ENCODE assay signal across 1 cellular context in the genomic region with DNA sequence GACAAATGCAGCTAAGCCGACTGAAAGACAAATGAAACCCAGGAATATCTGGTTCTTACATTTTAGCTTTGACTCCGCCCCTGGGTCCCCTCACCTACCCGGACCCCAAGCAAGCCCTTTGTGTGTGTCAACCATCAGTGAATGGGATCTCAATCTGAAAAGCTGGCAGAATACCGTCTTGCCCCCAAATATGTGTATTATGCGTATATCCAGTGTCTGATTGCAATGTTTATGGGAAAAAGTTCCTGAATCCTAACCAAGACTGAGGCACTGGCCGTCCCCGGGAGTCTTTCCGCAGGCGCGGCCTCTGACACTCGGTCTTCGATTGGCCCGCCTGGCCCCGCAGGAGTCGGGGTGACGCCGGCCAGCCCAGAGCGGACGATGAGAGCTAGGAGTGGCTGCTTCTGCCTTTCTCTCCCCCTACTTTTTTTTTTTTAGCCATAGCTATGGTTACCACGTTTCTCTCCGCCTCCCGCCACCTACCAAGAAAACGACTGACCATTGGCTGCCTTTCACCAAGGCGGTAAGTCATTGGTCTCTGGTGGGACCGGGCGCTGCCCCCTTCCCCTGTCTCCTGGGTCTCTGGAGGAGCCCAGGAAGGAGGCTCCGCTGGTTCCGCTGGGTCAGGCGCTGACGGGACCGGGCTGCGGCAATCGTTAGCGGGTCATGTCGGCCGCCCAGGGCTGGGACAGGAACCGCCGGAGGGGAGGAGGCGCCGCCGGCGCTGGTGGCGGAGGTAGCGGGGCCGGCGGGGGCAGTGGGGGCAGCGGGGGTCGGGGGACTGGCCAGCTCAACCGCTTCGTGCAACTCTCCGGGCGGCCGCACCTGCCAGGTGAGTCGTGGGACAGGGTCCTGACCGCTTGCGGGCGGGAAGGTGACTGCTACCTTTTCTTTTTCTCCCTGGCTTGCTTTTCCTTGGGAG.
TF ChIP-seq lines count a peak whose summit lies in the region.

A gene with protein sequence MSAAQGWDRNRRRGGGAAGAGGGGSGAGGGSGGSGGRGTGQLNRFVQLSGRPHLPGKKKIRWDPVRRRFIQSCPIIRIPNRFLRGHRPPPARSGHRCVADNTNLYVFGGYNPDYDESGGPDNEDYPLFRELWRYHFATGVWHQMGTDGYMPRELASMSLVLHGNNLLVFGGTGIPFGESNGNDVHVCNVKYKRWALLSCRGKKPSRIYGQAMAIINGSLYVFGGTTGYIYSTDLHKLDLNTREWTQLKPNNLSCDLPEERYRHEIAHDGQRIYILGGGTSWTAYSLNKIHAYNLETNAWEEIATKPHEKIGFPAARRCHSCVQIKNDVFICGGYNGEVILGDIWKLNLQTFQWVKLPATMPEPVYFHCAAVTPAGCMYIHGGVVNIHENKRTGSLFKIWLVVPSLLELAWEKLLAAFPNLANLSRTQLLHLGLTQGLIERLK (plus strand): TSS at position 557 of the 922 bp plus-strand sequence. CDS start 110 bp downstream, at position 667.

TF ChIP-seq in HepG2, 621 proteins besides CTCF, POLR2A, EP300 and RAD21 (continued from another document and continues in another):
- TF ChIP-seq, protein P1, sequence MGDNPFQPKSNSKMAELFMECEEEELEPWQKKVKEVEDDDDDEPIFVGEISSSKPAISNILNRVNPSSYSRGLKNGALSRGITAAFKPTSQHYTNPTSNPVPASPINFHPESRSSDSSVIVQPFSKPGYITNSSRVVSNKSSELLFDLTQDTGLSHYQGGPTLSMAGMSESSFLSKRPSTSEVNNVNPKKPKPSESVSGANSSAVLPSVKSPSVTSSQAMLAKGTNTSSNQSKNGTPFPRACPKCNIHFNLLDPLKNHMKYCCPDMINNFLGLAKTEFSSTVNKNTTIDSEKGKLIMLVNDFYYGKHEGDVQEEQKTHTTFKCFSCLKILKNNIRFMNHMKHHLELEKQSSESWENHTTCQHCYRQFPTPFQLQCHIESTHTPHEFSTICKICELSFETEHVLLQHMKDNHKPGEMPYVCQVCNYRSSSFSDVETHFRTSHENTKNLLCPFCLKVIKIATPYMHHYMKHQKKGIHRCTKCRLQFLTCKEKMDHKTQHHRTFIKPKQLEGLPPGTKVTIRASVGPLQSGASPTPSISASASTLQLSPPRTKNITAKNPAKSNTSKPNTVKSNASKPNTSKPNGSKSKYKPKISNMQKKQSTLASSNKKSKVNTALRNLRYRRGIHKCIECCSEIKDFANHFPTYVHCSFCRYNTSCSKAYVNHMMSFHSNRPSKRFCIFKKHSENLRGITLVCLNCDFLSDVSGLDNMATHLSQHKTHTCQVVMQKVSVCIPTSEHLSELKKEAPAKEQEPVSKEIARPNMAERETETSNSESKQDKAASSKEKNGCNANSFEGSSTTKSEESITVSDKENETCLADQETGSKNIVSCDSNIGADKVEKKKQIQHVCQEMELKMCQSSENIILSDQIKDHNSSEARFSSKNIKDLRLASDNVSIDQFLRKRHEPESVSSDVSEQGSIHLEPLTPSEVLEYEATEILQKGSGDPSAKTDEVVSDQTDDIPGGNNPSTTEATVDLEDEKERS (CRISPR knock-in tag; IDR thresholded peaks at IDR 0.05): 0 out of 2 replicates have a peak, but pooled peaks have one; percentile 24
- TF ChIP-seq TSC22D2 (CRISPR knock-in tag; IDR thresholded peaks at IDR 0.05; ENCODE audit: borderline replicate concordance): 0 out of 2 replicates have a peak, but pooled peaks have one; percentile 49
- peak; percentile 74 for TF ChIP-seq POLR2G (IDR thresholded peaks at IDR 0.05; ENCODE audit: low read depth, low read length)
- TF ChIP-seq HIVEP1 (CRISPR knock-in tag; IDR thresholded peaks at IDR 0.05): peak; percentile 64; the same call in 1 of the 2 replicates
- no peak for TF ChIP-seq SP1 (IDR thresholded peaks at IDR 0.05)
- TF ChIP-seq SP1 (CRISPR knock-in tag; IDR thresholded peaks at IDR 0.05): peak; percentile 52; the same call in 1 of the 2 replicates
- TF ChIP-seq FOXM1 (CRISPR knock-in tag; IDR thresholded peaks at IDR 0.05): no peak
- TF ChIP-seq RBM39 (IDR thresholded peaks at IDR 0.05; ENCODE audit: low read depth, low read length, poor library complexity, severe bottlenecking): peak; percentile 65
- 0 out of 2 replicates have a peak, but pooled peaks have one; percentile 27 for TF ChIP-seq RFX5 (IDR thresholded peaks at IDR 0.05; ENCODE audit: low read depth, low read length)
- no peak for TF ChIP-seq ZNF3 (CRISPR knock-in tag; IDR thresholded peaks at IDR 0.05)
- TF ChIP-seq, protein P2, sequence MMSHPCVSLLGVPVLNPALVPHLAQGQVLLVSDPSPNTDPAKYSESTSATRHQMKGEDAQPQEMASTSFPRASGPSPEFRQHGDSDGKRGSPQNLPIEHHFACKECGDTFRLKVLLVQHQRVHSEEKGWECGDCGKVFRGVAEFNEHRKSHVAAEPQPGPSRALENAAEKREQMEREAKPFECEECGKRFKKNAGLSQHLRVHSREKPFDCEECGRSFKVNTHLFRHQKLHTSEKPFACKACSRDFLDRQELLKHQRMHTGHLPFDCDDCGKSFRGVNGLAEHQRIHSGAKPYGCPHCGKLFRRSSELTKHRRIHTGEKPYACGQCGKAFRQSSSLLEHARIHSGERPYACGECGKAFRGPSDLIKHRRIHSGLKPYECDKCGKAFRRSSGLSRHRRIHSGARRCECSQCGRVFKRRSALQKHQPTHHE (CRISPR knock-in tag; IDR thresholded peaks at IDR 0.05; ENCODE audit: borderline replicate concordance): 0 out of 2 replicates have a peak, but pooled peaks have one; percentile 27
- TF ChIP-seq, protein P3, sequence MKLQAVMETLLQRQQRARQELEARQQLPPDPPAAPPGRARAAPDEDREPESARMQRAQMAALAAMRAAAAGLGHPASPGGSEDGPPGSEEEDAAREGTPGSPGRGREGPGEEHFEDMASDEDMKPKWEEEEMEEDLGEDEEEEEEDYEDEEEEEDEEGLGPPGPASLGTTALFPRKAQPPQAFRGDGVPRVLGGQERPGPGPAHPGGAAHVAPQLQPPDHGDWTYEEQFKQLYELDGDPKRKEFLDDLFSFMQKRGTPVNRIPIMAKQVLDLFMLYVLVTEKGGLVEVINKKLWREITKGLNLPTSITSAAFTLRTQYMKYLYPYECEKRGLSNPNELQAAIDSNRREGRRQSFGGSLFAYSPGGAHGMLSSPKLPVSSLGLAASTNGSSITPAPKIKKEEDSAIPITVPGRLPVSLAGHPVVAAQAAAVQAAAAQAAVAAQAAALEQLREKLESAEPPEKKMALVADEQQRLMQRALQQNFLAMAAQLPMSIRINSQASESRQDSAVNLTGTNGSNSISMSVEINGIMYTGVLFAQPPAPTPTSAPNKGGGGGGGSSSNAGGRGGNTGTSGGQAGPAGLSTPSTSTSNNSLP (IDR thresholded peaks at IDR 0.05; ENCODE audit: low read depth, low read length): 0 out of 2 replicates have a peak, but pooled peaks have one; percentile 17
- TF ChIP-seq BCL6 (CRISPR knock-in tag; IDR thresholded peaks at IDR 0.05): peak; percentile 32; the same call in 1 of the 2 replicates
- TF ChIP-seq SIX4 (CRISPR knock-in tag; IDR thresholded peaks at IDR 0.05): 0 out of 2 replicates have a peak, but pooled peaks have one; percentile 10
- TF ChIP-seq ZFP82 (CRISPR knock-in tag; IDR thresholded peaks at IDR 0.05; ENCODE audit: borderline replicate concordance): 0 out of 2 replicates have a peak, but pooled peaks have one; percentile 4
- TF ChIP-seq IRF2 (CRISPR knock-in tag; IDR thresholded peaks at IDR 0.05): peak; percentile 88
- TF ChIP-seq, protein P4, sequence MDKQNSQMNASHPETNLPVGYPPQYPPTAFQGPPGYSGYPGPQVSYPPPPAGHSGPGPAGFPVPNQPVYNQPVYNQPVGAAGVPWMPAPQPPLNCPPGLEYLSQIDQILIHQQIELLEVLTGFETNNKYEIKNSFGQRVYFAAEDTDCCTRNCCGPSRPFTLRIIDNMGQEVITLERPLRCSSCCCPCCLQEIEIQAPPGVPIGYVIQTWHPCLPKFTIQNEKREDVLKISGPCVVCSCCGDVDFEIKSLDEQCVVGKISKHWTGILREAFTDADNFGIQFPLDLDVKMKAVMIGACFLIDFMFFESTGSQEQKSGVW (CRISPR knock-in tag; IDR thresholded peaks at IDR 0.05; ENCODE audit: borderline replicate concordance): no peak
- no peak for TF ChIP-seq ZNF557 (CRISPR knock-in tag; IDR thresholded peaks at IDR 0.05)
- TF ChIP-seq MAZ (IDR thresholded peaks at IDR 0.05; ENCODE audit: borderline replicate concordance, low read depth, low read length): peak; percentile 48; the same call in 1 of the 2 replicates
- TF ChIP-seq MAZ (CRISPR knock-in tag; IDR thresholded peaks at IDR 0.05; ENCODE audit: low read depth): peak; percentile 78
- TF ChIP-seq TBL1XR1 (IDR thresholded peaks at IDR 0.05; ENCODE audit: borderline replicate concordance, low read length, partially characterized antibody): peak; percentile 67
- 0 out of 2 replicates have a peak, but pooled peaks have one; percentile 35 for TF ChIP-seq KLF9 (CRISPR knock-in tag; IDR thresholded peaks at IDR 0.05; ENCODE audit: low read depth)
- TF ChIP-seq PHF5A (CRISPR knock-in tag; IDR thresholded peaks at IDR 0.05; ENCODE audit: low read depth, unreplicated experiment): peak; percentile 75
- peak; percentile 54; the same call in 1 of the 2 replicates for TF ChIP-seq TAF1 (CRISPR knock-in tag; IDR thresholded peaks at IDR 0.05)
- peak; percentile 80; the same call in 1 of the 2 replicates for TF ChIP-seq ZNF556 (CRISPR knock-in tag; IDR thresholded peaks at IDR 0.05; ENCODE audit: borderline replicate concordance)
- peak; percentile 79; the same call in 1 of the 2 replicates for TF ChIP-seq ZNF747 (CRISPR knock-in tag; IDR thresholded peaks at IDR 0.05; ENCODE audit: borderline replicate concordance)
- peak; percentile 93 for TF ChIP-seq SAP130 (CRISPR knock-in tag; IDR thresholded peaks at IDR 0.05; ENCODE audit: low read depth)
- TF ChIP-seq YEATS4 (CRISPR knock-in tag; IDR thresholded peaks at IDR 0.05; ENCODE audit: borderline replicate concordance): peak; percentile 75; the same call in 1 of the 2 replicates
- TF ChIP-seq, protein P5, sequence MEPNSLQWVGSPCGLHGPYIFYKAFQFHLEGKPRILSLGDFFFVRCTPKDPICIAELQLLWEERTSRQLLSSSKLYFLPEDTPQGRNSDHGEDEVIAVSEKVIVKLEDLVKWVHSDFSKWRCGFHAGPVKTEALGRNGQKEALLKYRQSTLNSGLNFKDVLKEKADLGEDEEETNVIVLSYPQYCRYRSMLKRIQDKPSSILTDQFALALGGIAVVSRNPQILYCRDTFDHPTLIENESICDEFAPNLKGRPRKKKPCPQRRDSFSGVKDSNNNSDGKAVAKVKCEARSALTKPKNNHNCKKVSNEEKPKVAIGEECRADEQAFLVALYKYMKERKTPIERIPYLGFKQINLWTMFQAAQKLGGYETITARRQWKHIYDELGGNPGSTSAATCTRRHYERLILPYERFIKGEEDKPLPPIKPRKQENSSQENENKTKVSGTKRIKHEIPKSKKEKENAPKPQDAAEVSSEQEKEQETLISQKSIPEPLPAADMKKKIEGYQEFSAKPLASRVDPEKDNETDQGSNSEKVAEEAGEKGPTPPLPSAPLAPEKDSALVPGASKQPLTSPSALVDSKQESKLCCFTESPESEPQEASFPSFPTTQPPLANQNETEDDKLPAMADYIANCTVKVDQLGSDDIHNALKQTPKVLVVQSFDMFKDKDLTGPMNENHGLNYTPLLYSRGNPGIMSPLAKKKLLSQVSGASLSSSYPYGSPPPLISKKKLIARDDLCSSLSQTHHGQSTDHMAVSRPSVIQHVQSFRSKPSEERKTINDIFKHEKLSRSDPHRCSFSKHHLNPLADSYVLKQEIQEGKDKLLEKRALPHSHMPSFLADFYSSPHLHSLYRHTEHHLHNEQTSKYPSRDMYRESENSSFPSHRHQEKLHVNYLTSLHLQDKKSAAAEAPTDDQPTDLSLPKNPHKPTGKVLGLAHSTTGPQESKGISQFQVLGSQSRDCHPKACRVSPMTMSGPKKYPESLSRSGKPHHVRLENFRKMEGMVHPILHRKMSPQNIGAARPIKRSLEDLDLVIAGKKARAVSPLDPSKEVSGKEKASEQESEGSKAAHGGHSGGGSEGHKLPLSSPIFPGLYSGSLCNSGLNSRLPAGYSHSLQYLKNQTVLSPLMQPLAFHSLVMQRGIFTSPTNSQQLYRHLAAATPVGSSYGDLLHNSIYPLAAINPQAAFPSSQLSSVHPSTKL (CRISPR knock-in tag; IDR thresholded peaks at IDR 0.05): peak; percentile 67; the same call in 1 of the 2 replicates
- peak; percentile 46; the same call in 1 of the 2 replicates for TF ChIP-seq FOSL2 (CRISPR knock-in tag; IDR thresholded peaks at IDR 0.05)
- TF ChIP-seq ZSCAN29 (CRISPR knock-in tag; conservative IDR thresholded peaks at IDR 0.05): peak; percentile 83; the same call in 1 of the 2 replicates
- peak; percentile 56; the same call in 1 of the 2 replicates for TF ChIP-seq SMAD1 (CRISPR knock-in tag; IDR thresholded peaks at IDR 0.05; ENCODE audit: borderline replicate concordance, low read depth)
- TF ChIP-seq SMYD3 (CRISPR knock-in tag; IDR thresholded peaks at IDR 0.05): 0 out of 2 replicates have a peak, but pooled peaks have one; percentile 31
- TF ChIP-seq, protein P6, sequence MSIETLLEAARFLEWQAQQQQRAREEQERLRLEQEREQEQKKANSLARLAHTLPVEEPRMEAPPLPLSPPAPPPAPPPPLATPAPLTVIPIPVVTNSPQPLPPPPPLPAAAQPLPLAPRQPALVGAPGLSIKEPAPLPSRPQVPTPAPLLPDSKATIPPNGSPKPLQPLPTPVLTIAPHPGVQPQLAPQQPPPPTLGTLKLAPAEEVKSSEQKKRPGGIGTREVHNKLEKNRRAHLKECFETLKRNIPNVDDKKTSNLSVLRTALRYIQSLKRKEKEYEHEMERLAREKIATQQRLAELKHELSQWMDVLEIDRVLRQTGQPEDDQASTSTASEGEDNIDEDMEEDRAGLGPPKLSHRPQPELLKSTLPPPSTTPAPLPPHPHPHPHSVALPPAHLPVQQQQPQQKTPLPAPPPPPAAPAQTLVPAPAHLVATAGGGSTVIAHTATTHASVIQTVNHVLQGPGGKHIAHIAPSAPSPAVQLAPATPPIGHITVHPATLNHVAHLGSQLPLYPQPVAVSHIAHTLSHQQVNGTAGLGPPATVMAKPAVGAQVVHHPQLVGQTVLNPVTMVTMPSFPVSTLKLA (IDR thresholded peaks at IDR 0.05): peak; percentile 48; the same call in 1 of the 2 replicates
- TF ChIP-seq, protein P7, sequence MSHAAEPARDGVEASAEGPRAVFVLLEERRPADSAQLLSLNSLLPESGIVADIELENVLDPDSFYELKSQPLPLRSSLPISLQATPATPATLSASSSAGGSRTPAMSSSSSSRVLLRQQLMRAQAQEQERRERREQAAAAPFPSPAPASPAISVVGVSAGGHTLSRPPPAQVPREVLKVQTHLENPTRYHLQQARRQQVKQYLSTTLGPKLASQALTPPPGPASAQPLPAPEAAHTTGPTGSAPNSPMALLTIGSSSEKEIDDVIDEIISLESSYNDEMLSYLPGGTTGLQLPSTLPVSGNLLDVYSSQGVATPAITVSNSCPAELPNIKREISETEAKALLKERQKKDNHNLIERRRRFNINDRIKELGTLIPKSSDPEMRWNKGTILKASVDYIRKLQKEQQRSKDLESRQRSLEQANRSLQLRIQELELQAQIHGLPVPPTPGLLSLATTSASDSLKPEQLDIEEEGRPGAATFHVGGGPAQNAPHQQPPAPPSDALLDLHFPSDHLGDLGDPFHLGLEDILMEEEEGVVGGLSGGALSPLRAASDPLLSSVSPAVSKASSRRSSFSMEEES (CRISPR knock-in tag; IDR thresholded peaks at IDR 0.05): peak; percentile 25; the same call in 1 of the 2 replicates
- TF ChIP-seq, protein P8, sequence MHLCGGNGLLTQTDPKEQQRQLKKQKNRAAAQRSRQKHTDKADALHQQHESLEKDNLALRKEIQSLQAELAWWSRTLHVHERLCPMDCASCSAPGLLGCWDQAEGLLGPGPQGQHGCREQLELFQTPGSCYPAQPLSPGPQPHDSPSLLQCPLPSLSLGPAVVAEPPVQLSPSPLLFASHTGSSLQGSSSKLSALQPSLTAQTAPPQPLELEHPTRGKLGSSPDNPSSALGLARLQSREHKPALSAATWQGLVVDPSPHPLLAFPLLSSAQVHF (CRISPR knock-in tag; IDR thresholded peaks at IDR 0.05): no peak
- TF ChIP-seq MAFK (conservative IDR thresholded peaks at IDR 0.05 in 1 of 2, IDR thresholded peaks at IDR 0.05 in 1 of 2; ENCODE audit: low read length in 2 of 2): 0 out of 4 replicates have a peak, but pooled peaks of 1 of the 2 experiments have one; percentile 10
- TF ChIP-seq FOXJ3 (CRISPR knock-in tag; IDR thresholded peaks at IDR 0.05; ENCODE audit: borderline replicate concordance): peak; percentile 22; the same call in 1 of the 2 replicates
